1 cellular context compared by ENCODE assay signal in the genomic region with DNA sequence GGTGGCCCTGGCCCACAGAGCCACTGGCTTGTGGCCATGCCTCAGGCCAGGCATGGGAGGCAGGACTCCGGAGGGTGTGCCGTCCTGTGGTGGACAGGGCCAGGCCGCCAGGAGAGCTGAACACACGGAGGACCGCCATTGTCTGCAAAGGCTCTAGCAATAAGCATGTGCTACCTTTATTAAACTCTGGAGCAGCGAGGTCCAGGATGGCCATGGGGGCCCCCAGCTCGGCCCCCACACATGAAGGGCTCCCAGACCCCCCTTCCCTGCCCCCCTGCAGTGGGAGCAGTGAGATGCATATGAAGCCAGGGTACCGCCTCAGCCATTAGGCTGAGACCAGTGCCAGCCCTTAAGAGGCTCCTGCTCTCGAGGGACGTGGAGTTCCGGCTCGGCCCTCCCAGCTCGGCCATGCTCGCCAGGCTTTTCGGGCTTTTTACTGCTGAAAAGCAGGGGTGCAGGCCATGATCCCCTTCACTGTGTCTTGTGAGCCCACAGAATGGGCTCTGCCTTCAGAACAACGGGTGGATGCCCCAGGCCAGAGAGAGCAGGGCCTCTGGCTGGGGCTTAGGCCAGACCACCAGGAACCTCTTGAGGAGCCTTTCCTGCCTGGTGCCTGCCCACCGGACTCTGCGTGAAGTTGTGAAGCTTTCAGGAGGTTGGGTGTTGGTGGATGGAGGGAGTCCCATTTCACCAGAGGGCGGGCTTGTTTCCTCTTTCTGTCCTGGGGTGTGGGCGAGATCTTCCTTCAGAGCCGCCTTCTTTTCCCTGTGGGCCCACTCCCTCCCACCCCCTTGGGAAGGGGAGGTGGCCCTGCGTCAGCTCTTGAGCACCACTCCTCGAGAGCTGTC.
TF ChIP-seq lines count a peak whose summit lies in the region.

No MANE protein-coding gene starts in this region.

TF ChIP-seq in H1, 55 proteins besides CTCF, POLR2A, EP300 and RAD21:
- 0 out of 2 replicates have a peak, but pooled peaks have one; percentile 19 for TF ChIP-seq POLR2AphosphoS5 (IDR thresholded peaks at IDR 0.05; ENCODE audit: low read depth, low read length)
- TF ChIP-seq TBP (IDR thresholded peaks at IDR 0.05; ENCODE audit: low read depth, low read length): no peak
- TF ChIP-seq FOSL1 (IDR thresholded peaks at IDR 0.05; ENCODE audit: insufficient read depth, low read depth, low read length): no peak
- TF ChIP-seq POU5F1 (IDR thresholded peaks at IDR 0.05; ENCODE audit: low read depth, low read length): no peak
